17 cellular contexts compared by ENCODE assay signal in the genomic region with DNA sequence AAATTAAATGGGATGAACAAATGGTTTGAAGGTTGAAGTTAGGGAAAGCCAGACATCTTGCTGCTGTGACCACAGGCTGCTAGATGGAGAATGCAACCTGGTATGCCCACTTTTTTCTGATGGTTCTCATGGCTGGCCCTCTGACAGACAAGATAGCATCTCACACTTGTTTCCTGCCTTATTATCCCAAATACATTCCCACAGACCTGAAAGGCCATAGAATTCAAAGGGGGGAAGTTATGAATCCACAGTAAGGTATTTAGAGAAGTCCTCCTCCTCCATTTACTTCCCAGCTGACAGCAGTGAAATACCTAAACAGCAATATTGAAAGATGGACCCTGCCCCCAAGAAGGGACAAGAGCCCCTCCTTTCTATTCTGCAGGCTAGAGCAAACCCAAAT.
"Had no signal": no experiment of that assay in that cellular context is flagged by ENCODE, and none has a peak within 500 bp of the region (broad histone marks: within the 10 kb centered on the region; RNA-seq: fewer than 3 reads in every experiment).

No MANE protein-coding gene starts in this region.

- H3K27ac ChIP-seq: heart right ventricle, prostate gland, right lobe of liver, transverse colon, vagina had no signal

- H3K27me3 Mint-ChIP-seq: activated naive CD8-positive, alpha-beta T cell treated with anti-CD3 and anti-CD28 coated beads, Interleukin-2, amount 50 U/mL, for 24 hours; T-helper 17 cell had no signal

- H3K9me3 Mint-ChIP-seq: activated naive CD8-positive, alpha-beta T cell treated with anti-CD3 and anti-CD28 coated beads, Interleukin-2, amount 50 U/mL, for 24 hours; WTC11 had no signal

- ATAC-seq: activated CD8-positive, alpha-beta T cell treated with anti-CD3 and anti-CD28 coated beads, Interleukin-2, amount 10 ng/mL, durations not matched to agents 7 days and 5 days; activated naive CD8-positive, alpha-beta T cell treated with anti-CD3 and anti-CD28 coated beads, Interleukin-2, amount 50 U/mL, for 24 hours; right lobe of liver; stimulated activated naive CD8-positive, alpha-beta T cell treated with anti-CD3 and anti-CD28 coated beads, Interleukin-15, Interleukin-2, amounts not matched to agents 100 U/mL and 50 U/mL, for 24 hours; T-helper 17 cell; WTC11 had no signal

- H3K36me3 ChIP-seq: prostate gland had no signal

- H3K4me2 ChIP-seq: smooth muscle cell had no signal

- H3K27ac Mint-ChIP-seq: activated CD8-positive, alpha-beta T cell treated with anti-CD3 and anti-CD28 coated beads, Interleukin-2, amount 10 ng/mL, durations not matched to agents 7 days and 5 days; activated naive CD8-positive, alpha-beta T cell treated with anti-CD3 and anti-CD28 coated beads, Interleukin-2, amount 50 U/mL, for 24 hours; T-helper 17 cell; WTC11 had no signal

- H3K27me3 ChIP-seq: gastroesophageal sphincter, heart right ventricle, right lobe of liver, transverse colon, vagina had no signal

- DNase-seq: activated CD4-positive, alpha-beta T cell treated with anti-CD3 and anti-CD28 coated beads for 4 hours; activated CD8-positive, alpha-beta T cell treated with anti-CD3 and anti-CD28 coated beads, Interleukin-2, amount 10 ng/mL, durations not matched to agents 7 days and 5 days; activated naive CD4-positive, alpha-beta T cell treated with Interleukin-2 at 50 U/mL for 16 hours; activated naive CD8-positive, alpha-beta T cell treated with anti-CD3 and anti-CD28 coated beads, Interleukin-2, amount 50 U/mL, for 24 hours; effector CD4-positive, alpha-beta T cell; right lobe of liver; stimulated activated CD4-positive, alpha-beta T cell treated with anti-CD3 and anti-CD28 coated beads, Interleukin-4, amount 100 ng/mL, for 4 hours; stimulated activated CD8-positive, alpha-beta memory T cell treated with anti-CD3 and anti-CD28 coated beads, Interleukin-4, amount 100 ng/mL, for 48 hours; stimulated activated naive CD8-positive, alpha-beta T cell treated with anti-CD3 and anti-CD28 coated beads, Interleukin-15, Interleukin-2, amounts not matched to agents 100 U/mL and 50 U/mL, for 24 hours; T-helper 17 cell; transverse colon had no signal

- H3K4me3 Mint-ChIP-seq: activated CD8-positive, alpha-beta T cell treated with anti-CD3 and anti-CD28 coated beads, Interleukin-2, amount 10 ng/mL, durations not matched to agents 7 days and 5 days; activated naive CD8-positive, alpha-beta T cell treated with anti-CD3 and anti-CD28 coated beads, Interleukin-2, amount 50 U/mL, for 24 hours; T-helper 17 cell; WTC11 had no signal

- H3K9me3 ChIP-seq: gastroesophageal sphincter, heart right ventricle, prostate gland, right lobe of liver, transverse colon, vagina had no signal

- H3K4me1 ChIP-seq: prostate gland, right lobe of liver, transverse colon, vagina had no signal

- H3K4me1 Mint-ChIP-seq: WTC11 had no signal

- H3K4me3 ChIP-seq: gastroesophageal sphincter, heart right ventricle, prostate gland, right lobe of liver, smooth muscle cell, transverse colon, vagina had no signal
